Comparison of ENCODE assay signal across 27 cellular contexts in the genomic region with DNA sequence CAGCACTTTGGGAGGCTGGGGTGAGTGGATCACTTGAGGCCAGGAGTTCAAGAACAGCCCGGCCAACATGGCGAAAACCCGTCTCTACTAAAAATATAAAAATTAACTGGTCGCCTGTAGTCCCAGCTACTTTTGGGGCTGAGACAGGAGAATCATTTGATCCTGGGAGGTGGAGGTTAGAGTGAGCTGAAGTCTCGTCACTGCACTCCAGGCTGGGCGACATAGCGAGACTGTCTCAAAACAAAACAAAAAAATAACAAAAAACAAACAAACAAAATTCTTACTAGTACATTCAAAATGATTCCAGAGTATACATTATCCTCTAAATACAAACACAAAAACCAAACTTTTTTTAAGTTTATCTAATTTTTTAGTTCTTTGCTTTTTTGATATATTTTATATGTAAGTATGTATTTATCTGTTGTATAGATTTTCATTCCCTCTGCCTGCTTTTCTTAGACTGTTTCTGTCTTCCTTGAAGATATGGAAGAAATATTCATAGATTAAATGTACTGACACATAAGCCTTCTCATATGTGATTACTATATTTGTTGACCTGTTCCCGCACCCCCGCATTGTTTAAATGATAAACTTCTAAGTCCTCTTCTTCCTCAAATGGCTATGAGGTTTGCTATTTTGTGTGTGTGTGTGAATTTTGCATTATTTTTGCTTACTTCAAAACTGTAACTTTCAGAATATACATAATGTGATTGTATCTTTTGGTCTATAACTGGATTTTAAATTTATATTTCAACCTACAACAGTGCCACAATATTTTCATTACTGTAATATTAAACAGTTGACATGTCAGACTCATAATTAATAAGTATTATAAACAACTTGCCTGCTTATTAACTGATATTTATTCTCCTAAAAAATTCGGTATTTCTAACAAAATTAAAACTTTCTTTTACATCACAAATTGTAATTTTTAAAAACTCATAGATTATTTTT.
"Had no signal": no experiment of that assay in that cellular context is flagged by ENCODE, and none has a peak within 500 bp of the region (broad histone marks: within the 10 kb centered on the region; RNA-seq: fewer than 3 reads in every experiment).

No MANE protein-coding gene starts in this region.

- ATAC-seq: activated CD4-positive, alpha-beta T cell treated with anti-CD3 and anti-CD28 coated beads for 36 hours; activated T-cell treated with anti-CD3 and anti-CD28 coated beads, Interleukin-2, amount 50 U/mL, for 4 hours; activated T-helper 17 cell treated with anti-CD3 and anti-CD28 coated beads, Interleukin-2, amount 50 U/mL, for 72 hours; esophagus mucosa; gastrocnemius medialis; heart right ventricle; T-helper 17 cell had no signal

- H3K9me3 ChIP-seq: gastrocnemius medialis had no signal

- H3K36me3 ChIP-seq: brain microvascular endothelial cell, gastrocnemius medialis, heart right ventricle had no signal

- H3K4me3 ChIP-seq: coronary artery, dorsolateral prefrontal cortex, gastrocnemius medialis, heart right ventricle had no signal

- H3K27me3 ChIP-seq: brain microvascular endothelial cell, dorsolateral prefrontal cortex, gastrocnemius medialis, heart right ventricle had no signal

- H3K27ac ChIP-seq: brain microvascular endothelial cell, coronary artery, dorsolateral prefrontal cortex, gastrocnemius medialis, heart right ventricle had no signal

- DNase-seq: activated CD4-positive, alpha-beta memory T cell treated with anti-CD3 and anti-CD28 coated beads, Interleukin-2, amount 10 ng/mL, durations not matched to agents 7 days and 5 days; activated CD4-positive, alpha-beta T cell treated with anti-CD3 and anti-CD28 coated beads for 36 hours; activated CD4-positive, alpha-beta T cell treated with anti-CD3 and anti-CD28 coated beads, Interleukin-2, amount 10 ng/mL, durations not matched to agents 24 days and 14 days; activated CD4-positive, CD25-positive, alpha-beta regulatory T cell; activated CD4-positive, CD25-positive, alpha-beta regulatory T cell treated with anti-CD3 and anti-CD28 coated beads, Interleukin-2, amount 50 U/mL, for 72 hours; activated effector memory CD4-positive, alpha-beta T cell treated with Interleukin-2 at 50 U/mL for 16 hours; activated gamma-delta T cell treated with Interleukin-2 at 50 U/mL for 16 hours; activated naive CD4-positive, alpha-beta T cell treated with anti-CD3 and anti-CD28 coated beads, Interleukin-2, amount 50 U/mL, for 16 hours; activated naive CD4-positive, alpha-beta T cell treated with Interleukin-2 at 50 U/mL for 16 hours; activated T-cell treated with anti-CD3 and anti-CD28 coated beads, Interleukin-2, amount 50 U/mL, for 4 hours; amniotic stem cell; anterior cingulate cortex; brain microvascular endothelial cell; dorsolateral prefrontal cortex; effector memory CD4-positive, alpha-beta T cell; endodermal cell; foreskin fibroblast; gastrocnemius medialis; heart right ventricle; T-helper 1 cell; T-helper 17 cell; T1000 had no signal

- FAIRE-seq: astrocyte, bronchial epithelial cell had no signal

- H3K4me1 ChIP-seq: gastrocnemius medialis, heart right ventricle had no signal
